Comparison of ENCODE assay signal across 36 cellular contexts in genomic region chr1:5936126-5936525, GRCh38.
"Had no signal": no experiment of that assay in that cellular context is flagged by ENCODE, and none has a peak within 500 bp of the region (broad histone marks: within the 10 kb centered on the region; RNA-seq: fewer than 3 reads in every experiment).

No MANE protein-coding gene starts in this region.

- ATAC-seq: activated CD8-positive, alpha-beta T cell treated with anti-CD3 and anti-CD28 coated beads, Interleukin-2, amount 10 ng/mL, durations not matched to agents 7 days and 5 days; body of pancreas; PC-3; SK-N-SH treated with all-trans-retinoic acid at 6 μM for 48 hours had no signal

- H3K27ac ChIP-seq: ascending aorta, body of pancreas, breast epithelium, Peyer's patch had no signal

- H3K4me3 ChIP-seq: ascending aorta, body of pancreas, breast epithelium, MG63, Peyer's patch had no signal

- H3K27me3 Mint-ChIP-seq: activated B cell treated with CpG ODN at 0.5 μM for 24 hours; activated naive CD4-positive, alpha-beta T cell treated with anti-CD3 and anti-CD28 coated beads, Interleukin-2, amount 50 U/mL, for 24 hours; activated naive CD8-positive, alpha-beta T cell treated with anti-CD3 and anti-CD28 coated beads, Interleukin-2, amount 10 ng/mL, durations not matched to agents 7 days and 5 days; activated T-cell treated with anti-CD3 and anti-CD28 coated beads, Interleukin-2, amount 50 U/mL, for 24 hours; T-cell had no signal

- H3K9me3 ChIP-seq: ascending aorta, body of pancreas, breast epithelium, MG63, Peyer's patch had no signal

- H3K27ac Mint-ChIP-seq: activated B cell treated with CpG ODN at 0.5 μM for 24 hours; activated CD8-positive, alpha-beta T cell treated with anti-CD3 and anti-CD28 coated beads, Interleukin-2, amount 10 ng/mL, durations not matched to agents 7 days and 5 days; activated naive CD4-positive, alpha-beta T cell treated with anti-CD3 and anti-CD28 coated beads, Interleukin-2, amount 50 U/mL, for 24 hours; activated naive CD8-positive, alpha-beta T cell treated with anti-CD3 and anti-CD28 coated beads, Interleukin-2, amount 10 ng/mL, durations not matched to agents 7 days and 5 days; activated T-cell treated with anti-CD3 and anti-CD28 coated beads, Interleukin-2, amount 50 U/mL, for 24 hours; activated T-helper 2 cell treated with anti-CD3 and anti-CD28 coated beads, Interferon-gamma antibody, Interleukin-2, Interleukin-4, amounts not matched to agents 10 μg/mL and 5 μg/mL and 100 μg/mL, durations not matched to agents 14 hours and 24 hours and 36 hours; T-cell had no signal

- DNase-seq: activated B cell treated with CpG ODN at 0.5 μM for 24 hours; activated CD4-positive, alpha-beta T cell treated with anti-CD3 and anti-CD28 coated beads for 4 hours; activated CD4-positive, alpha-beta T cell treated with anti-CD3 and anti-CD28 coated beads, Interleukin-2, amount 50 U/mL, for 1 hour; activated CD4-positive, CD25-positive, alpha-beta regulatory T cell treated with anti-CD3 and anti-CD28 coated beads, Interleukin-2, amount 50 U/mL, for 72 hours; activated CD8-positive, alpha-beta T cell treated with anti-CD3 and anti-CD28 coated beads, Interleukin-2, amount 10 ng/mL, durations not matched to agents 7 days and 5 days; activated gamma-delta T cell; activated naive CD4-positive, alpha-beta T cell treated with Interleukin-2 at 50 U/mL for 16 hours; activated naive CD8-positive, alpha-beta T cell treated with anti-CD3 and anti-CD28 coated beads, Interleukin-2, amount 10 ng/mL, durations not matched to agents 7 days and 5 days; activated T-cell treated with anti-CD3 and anti-CD28 coated beads, Interleukin-2, amount 50 U/mL, for 24 hours; amygdala; body of pancreas; caudate nucleus; cerebellar nuclear complex; Kasumi-1; KG1; MG63; NCI-H1048; NCI-H1105 treated with DMSO at 0.1 percent for 48 hours; NCI-H1436; NCI-H1694; NCI-H1930; NCI-H345; NCI-H524 treated with DMSO at 0.1 percent for 48 hours; NCI-H748 treated with DMSO at 0.1 percent for 48 hours; NK-92 treated with Interleukin-12 subunit alpha and Interleukin-12 subunit beta, amount 100 ng/mL, for 24 hours; PC-3; Peyer's patch; RPMI8226; SHP77 treated with DMSO at 0.1 percent for 48 hours; T-helper 9 cell had no signal

- H3K27me3 ChIP-seq: ascending aorta, body of pancreas, breast epithelium, MG63, Peyer's patch had no signal

- H3K4me1 Mint-ChIP-seq: activated B cell treated with CpG ODN at 0.5 μM for 24 hours; activated naive CD4-positive, alpha-beta T cell treated with anti-CD3 and anti-CD28 coated beads, Interleukin-2, amount 50 U/mL, for 24 hours; activated naive CD8-positive, alpha-beta T cell treated with anti-CD3 and anti-CD28 coated beads, Interleukin-2, amount 10 ng/mL, durations not matched to agents 7 days and 5 days; T-cell had no signal

- H3K36me3 ChIP-seq: breast epithelium, Peyer's patch had no signal

- H3K4me1 ChIP-seq: body of pancreas, Peyer's patch had no signal

- H3K9me3 Mint-ChIP-seq: activated B cell treated with CpG ODN at 0.5 μM for 24 hours; activated naive CD4-positive, alpha-beta T cell treated with anti-CD3 and anti-CD28 coated beads, Interleukin-2, amount 50 U/mL, for 24 hours; activated naive CD8-positive, alpha-beta T cell treated with anti-CD3 and anti-CD28 coated beads, Interleukin-2, amount 10 ng/mL, durations not matched to agents 7 days and 5 days; activated T-cell treated with anti-CD3 and anti-CD28 coated beads, Interleukin-2, amount 50 U/mL, for 24 hours; activated T-helper 2 cell treated with anti-CD3 and anti-CD28 coated beads, Interferon-gamma antibody, Interleukin-2, Interleukin-4, amounts not matched to agents 10 μg/mL and 5 μg/mL and 100 μg/mL, durations not matched to agents 14 hours and 24 hours and 36 hours; T-cell had no signal

- H3K4me3 Mint-ChIP-seq: activated B cell treated with CpG ODN at 0.5 μM for 24 hours; activated CD8-positive, alpha-beta T cell treated with anti-CD3 and anti-CD28 coated beads, Interleukin-2, amount 10 ng/mL, durations not matched to agents 7 days and 5 days; activated naive CD4-positive, alpha-beta T cell treated with anti-CD3 and anti-CD28 coated beads, Interleukin-2, amount 50 U/mL, for 24 hours; activated naive CD8-positive, alpha-beta T cell treated with anti-CD3 and anti-CD28 coated beads, Interleukin-2, amount 10 ng/mL, durations not matched to agents 7 days and 5 days; activated T-cell treated with anti-CD3 and anti-CD28 coated beads, Interleukin-2, amount 50 U/mL, for 24 hours; T-cell had no signal
